In the genomic region with DNA sequence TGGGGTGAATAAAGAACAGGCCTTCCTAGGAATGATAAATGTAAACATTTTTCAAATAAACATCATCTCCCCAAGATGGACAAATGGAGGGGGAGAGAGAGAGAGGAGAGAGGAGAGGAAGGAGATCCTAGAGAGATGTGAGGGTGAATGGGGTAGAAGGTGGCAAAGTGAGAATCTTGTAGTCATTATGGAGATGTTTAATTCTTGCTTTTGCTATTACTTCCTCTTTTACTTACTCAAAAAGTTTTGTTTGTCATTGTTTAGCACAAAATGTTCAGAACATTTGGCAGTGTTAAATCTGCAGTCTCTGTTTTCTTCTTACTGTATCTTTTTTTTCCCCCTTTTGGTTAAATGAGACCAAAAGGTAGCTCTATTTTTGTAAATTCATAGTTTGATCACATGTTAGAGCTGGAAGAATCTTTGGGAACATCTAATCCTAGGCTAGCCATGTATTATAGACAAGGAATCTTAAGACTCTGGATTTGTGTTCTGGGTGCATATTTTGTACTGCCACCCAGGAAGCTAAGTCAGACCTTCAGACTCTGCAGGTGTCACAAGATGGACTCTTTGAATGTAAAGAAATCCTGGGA, we compare ENCODE assay signal across 17 cellular contexts.
A peak's percentile ranks its signal among the peaks of the same experiment; 100 is the strongest.
DNase-seq lines count a peak whose midpoint lies in the region; ATAC-seq and TF ChIP-seq lines count a peak whose summit lies in the region.
"Had no signal": no experiment of that assay in that cellular context is flagged by ENCODE, and none has a peak within 500 bp of the region (broad histone marks: within the 10 kb centered on the region; RNA-seq: fewer than 3 reads in every experiment).

No MANE protein-coding gene starts in this region.

- H3K4me1 ChIP-seq in adrenal gland (replicated peaks in 1 of 2): no peaks in the 10 kb centered on the region
- H3K4me1 ChIP-seq: HAP-1, SJSA1 had no signal

- H3K9me3 ChIP-seq in adrenal gland (replicated peaks in 1 of 3): no peaks in the 10 kb centered on the region
- H3K9me3 ChIP-seq: HAP-1, SJSA1 had no signal

- no peak for TF ChIP-seq POLR2A in adrenal gland (IDR thresholded peaks at IDR 0.05)

- no peak overlapping the region for H3K27ac ChIP-seq in adrenal gland
- H3K27ac ChIP-seq: SJSA1 had no signal

- H3K36me3 ChIP-seq in adrenal gland (replicated peaks in 1 of 2): no peaks in the 10 kb centered on the region
- H3K36me3 ChIP-seq: HAP-1, SJSA1 had no signal

- H3K4me3 ChIP-seq in adrenal gland: no peak overlapping the region
- H3K4me3 ChIP-seq: HAP-1, SJSA1 had no signal

- H3K4me1 Mint-ChIP-seq in glutamatergic neuron (ENCODE audit: low read depth, unreplicated experiment): peaks cover 4% of the 10 kb centered on the region
- H3K4me1 Mint-ChIP-seq: CD8-positive, alpha-beta memory T cell had no signal

- no peaks in the 10 kb centered on the region for H3K9me3 Mint-ChIP-seq in glutamatergic neuron (ENCODE audit: unreplicated experiment)
- H3K9me3 Mint-ChIP-seq: CD8-positive, alpha-beta memory T cell had no signal

- intact Hi-C loops in adrenal gland (cut with DNase I): no loop called here

- no peak for TF ChIP-seq CTCF in glutamatergic neuron (IDR thresholded peaks at IDR 0.05; ENCODE audit: partially characterized antibody, unreplicated experiment)
- TF ChIP-seq CTCF in adrenal gland (IDR thresholded peaks at IDR 0.05): no peak

- peaks cover 2% of the 10 kb centered on the region for H3K27me3 Mint-ChIP-seq in glutamatergic neuron (ENCODE audit: unreplicated experiment)

- H3K27ac Mint-ChIP-seq in glutamatergic neuron (ENCODE audit: unreplicated experiment): no peak overlapping the region
- H3K27ac Mint-ChIP-seq: CD8-positive, alpha-beta memory T cell had no signal

- H3K27me3 ChIP-seq in adrenal gland: no peaks in the 10 kb centered on the region
- H3K27me3 ChIP-seq: SJSA1 had no signal

- DNase-seq in inferior parietal cortex (ENCODE audit: extremely low spot score): peak; percentile 64
- no peak for DNase-seq in glutamatergic neuron
- DNase-seq in activated CD4-positive, alpha-beta T cell treated with anti-CD3 and anti-CD28 coated beads, Interleukin-2, amount 50 U/mL, for 48 hours: no peak
- no peak for DNase-seq in adrenal gland
- DNase-seq: CD8-positive, alpha-beta memory T cell; DMS 273 treated with DMSO at 0.1 percent for 48 hours; KBM-7; NCI-H1092 treated with DMSO at 0.1 percent for 48 hours; NCI-H187; NCI-H446; PC-3; SW 1271 had no signal

- H3K36me3 Mint-ChIP-seq in glutamatergic neuron (ENCODE audit: unreplicated experiment): no peaks in the 10 kb centered on the region
- H3K36me3 Mint-ChIP-seq: CD8-positive, alpha-beta memory T cell had no signal

- peak; percentile 61 for ATAC-seq in GM19463 (IDR thresholded peaks at IDR 0.05; ENCODE audit: unreplicated experiment)
- peak; percentile 52 for ATAC-seq in HG03469 (IDR thresholded peaks at IDR 0.05; ENCODE audit: unreplicated experiment)
- no peak for ATAC-seq in HG02759 (IDR thresholded peaks at IDR 0.05; ENCODE audit: unreplicated experiment)
- ATAC-seq: PC-3 had no signal

- no peak overlapping the region for H3K4me3 Mint-ChIP-seq in glutamatergic neuron (ENCODE audit: unreplicated experiment)
- H3K4me3 Mint-ChIP-seq: CD8-positive, alpha-beta memory T cell had no signal
